8 cellular contexts compared by ENCODE assay signal in the genomic region with DNA sequence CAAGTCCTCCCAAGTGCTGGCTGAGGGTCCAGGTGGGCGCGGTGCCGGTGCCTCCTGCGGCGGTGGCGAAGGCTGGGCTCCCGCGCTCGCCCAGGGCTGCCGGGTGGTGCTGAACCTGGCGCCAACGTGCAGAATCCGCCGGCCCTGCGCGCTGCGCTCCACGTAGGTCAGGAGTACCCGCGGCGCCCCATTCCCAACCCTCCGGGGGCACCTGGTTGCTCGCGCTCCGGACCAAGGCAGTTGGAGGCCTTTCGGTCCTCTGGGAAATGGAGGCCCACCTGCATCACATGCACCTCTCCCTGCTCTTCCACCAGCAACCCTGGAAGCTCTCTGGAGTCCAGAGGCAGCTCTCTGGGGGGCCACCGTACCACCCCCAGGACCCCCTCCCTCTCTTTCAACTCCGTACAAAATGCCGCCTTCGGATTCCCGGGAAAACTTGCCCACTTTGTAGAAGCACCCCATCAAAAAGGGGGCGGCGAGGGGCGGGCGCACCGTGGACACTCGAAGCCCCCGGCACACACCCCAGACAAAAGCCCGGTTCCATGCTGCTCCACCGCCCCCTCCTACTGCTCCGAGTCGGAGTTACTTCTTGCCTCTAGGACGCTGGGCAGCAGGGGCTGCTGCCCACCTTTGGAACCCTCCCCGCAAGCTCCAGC. TPM values are rescaled to one million over a fixed set of nuclear protein-coding genes. Genes with fewer than 3 reads are reported as not detected.
DNase-seq lines count a peak whose midpoint lies in the region; ATAC-seq and TF ChIP-seq lines count a peak whose summit lies in the region.

No MANE protein-coding gene starts in this region.

- H3K36me3 ChIP-seq in naive thymus-derived CD4-positive, alpha-beta T cell (ENCODE audit: control insufficient read depth in 2 of 3, insufficient read depth in 3 of 3, low read length in 3 of 3), result no peaks in the 10 kb centered on the region

- intact Hi-C loops in naive thymus-derived CD4-positive, alpha-beta T cell (cut with micrococcal nuclease), result loop anchor here in 1 of 2 donors (1.0 to 5.0 kb wide), 3 partner anchors 82 to 197 kb away; partner anchors contain the start of gene CCDC6

- H3K27ac ChIP-seq in naive thymus-derived CD4-positive, alpha-beta T cell (ENCODE audit: low read depth, low read length), result no peak overlapping the region

- H3K4me1 Mint-ChIP-seq in naive thymus-derived CD4-positive, alpha-beta T cell, result peaks cover 0 to 13% (median 0%) of the 10 kb centered on the region in 7 donors

- no peaks in the 10 kb centered on the region for H3K36me3 Mint-ChIP-seq in naive thymus-derived CD4-positive, alpha-beta T cell

- no peaks in the 10 kb centered on the region for H3K4me1 ChIP-seq in naive thymus-derived CD4-positive, alpha-beta T cell (ENCODE audit: control insufficient read depth in 2 of 2, insufficient read depth in 2 of 2, low read length in 2 of 2)

- TF ChIP-seq CTCF in HFF-Myc (IDR thresholded peaks at IDR 0.05; ENCODE audit: low read depth, low read length, missing control alignments) (no peak), epithelial cell of proximal tubule (conservative IDR thresholded peaks at IDR 0.05; ENCODE audit: low read depth, low read length) (no peak)

- H3K4me3 ChIP-seq in GM08714 (ENCODE audit: low read length), result peak overlapping the region; percentile 75
- peak overlapping the region; percentile 45 for H3K4me3 ChIP-seq in HFF-Myc (replicated peaks; ENCODE audit: low read depth, low read length)
- H3K4me3 ChIP-seq in epithelial cell of proximal tubule (ENCODE audit: low read depth, low read length), result peak overlapping the region; percentile 66
- H3K4me3 ChIP-seq in naive thymus-derived CD4-positive, alpha-beta T cell (ENCODE audit: low read length), result no peak overlapping the region

- H3K9me3 ChIP-seq in naive thymus-derived CD4-positive, alpha-beta T cell (ENCODE audit: control insufficient read depth in 2 of 3, low read length in 3 of 3), result no peaks in the 10 kb centered on the region

- CTCF ChIA-PET in naive thymus-derived CD4-positive, alpha-beta T cell (lab: Charles Lee), result no interaction called here

- POLR2A ChIA-PET in naive thymus-derived CD4-positive, alpha-beta T cell (lab: Charles Lee), result no interaction called here

- peak overlapping the region in 6 of 10 donors; percentile 2 to 63 (median 42) for H3K4me3 Mint-ChIP-seq in naive thymus-derived CD4-positive, alpha-beta T cell

- no peaks in the 10 kb centered on the region for H3K9me3 Mint-ChIP-seq in naive thymus-derived CD4-positive, alpha-beta T cell

- peaks cover 62 to 76% (median 70%) of the 10 kb centered on the region in 5 donors for H3K27me3 Mint-ChIP-seq in naive thymus-derived CD4-positive, alpha-beta T cell

- no peak for ATAC-seq in naive thymus-derived CD4-positive, alpha-beta T cell
- ATAC-seq in activated CD4-positive, CD25-positive, alpha-beta regulatory T cell treated with anti-CD3 and anti-CD28 coated beads, Interleukin-2, amount 50 U/mL, for 24 hours, result no peak

- no peaks in the 10 kb centered on the region for H3K27me3 ChIP-seq in naive thymus-derived CD4-positive, alpha-beta T cell (ENCODE audit: control insufficient read depth in 2 of 2, insufficient read depth in 2 of 2, low read length in 2 of 2)

- DNase-seq in HFF-Myc (ENCODE audit: extremely low read depth, low read depth) (no peak), SK-N-DZ (ENCODE audit: low spot score) (peak; percentile 37), epithelial cell of proximal tubule (ENCODE audit: low read depth) (no peak), CD1c-positive myeloid dendritic cell (ENCODE audit: extremely low spot score) (no peak), epidermal melanocyte (ENCODE audit: insufficient read length, low spot score) (no peak)
- DNase-seq in naive thymus-derived CD4-positive, alpha-beta T cell, result peak in 1 of 9 donors; percentile 35

- no peak overlapping the region for H3K27ac Mint-ChIP-seq in naive thymus-derived CD4-positive, alpha-beta T cell

RNA-seq across cellular contexts. Expression of gene SLC16A9, which starts 0.7 kb away (rescaled TPM):
- polyA plus RNA-seq in SK-N-DZ (2014; cell fraction: cytosol; rRNA removed), result 14.2 and 16.4 TPM in 2 replicates
- polyA plus RNA-seq in SK-N-DZ (2014; cell fraction: nucleus; rRNA removed), result 9.9 and 10.5 TPM in 2 replicates
- 2.9 and 3.5 TPM in 2 replicates for total RNA-seq in epithelial cell of proximal tubule
- 1 to 10 TPM in 1 of 5 experiments, not detected in 4; 1.5 TPM for total RNA-seq in naive thymus-derived CD4-positive, alpha-beta T cell
- not detected for polyA plus RNA-seq in naive thymus-derived CD4-positive, alpha-beta T cell

RNA-seq across cellular contexts. Expression of gene MRLN, which starts 44.3 kb away (rescaled TPM):
- polyA plus RNA-seq in SK-N-DZ (2014; cell fraction: cytosol; rRNA removed), result not detected in 2 replicates
- not detected in 2 replicates for polyA plus RNA-seq in SK-N-DZ (2014; cell fraction: nucleus; rRNA removed)
- not detected in 2 replicates for total RNA-seq in epithelial cell of proximal tubule
- not detected for total RNA-seq in naive thymus-derived CD4-positive, alpha-beta T cell
- not detected for polyA plus RNA-seq in naive thymus-derived CD4-positive, alpha-beta T cell
